Comparison of ENCODE assay signal across 22 cellular contexts in genomic region chr19:50352242-50352641, GRCh38. TPM values are rescaled to one million over a fixed set of nuclear protein-coding genes. Genes with fewer than 3 reads are reported as not detected.
A peak's percentile ranks its signal among the peaks of the same experiment; 100 is the strongest.
DNase-seq lines count a peak whose midpoint lies in the region; ATAC-seq and TF ChIP-seq lines count a peak whose summit lies in the region.
"Had no signal": no experiment of that assay in that cellular context is flagged by ENCODE, and none has a peak within 500 bp of the region (broad histone marks: within the 10 kb centered on the region; RNA-seq: fewer than 3 reads in every experiment).

No MANE protein-coding gene starts in this region.

- no peak overlapping the region for H3K4ac ChIP-seq in IMR-90 (ENCODE audit: low read depth, low read length)

- H2BK15ac ChIP-seq in IMR-90 (ENCODE audit: low read depth, low read length), result no peak overlapping the region

- no peak overlapping the region for H3K4me2 ChIP-seq in IMR-90 (ENCODE audit: low read depth, low read length)
- H3K4me2 ChIP-seq: A549; BLaER1 treated with 17β-estradiol and CSF1 and Interleukin-3, amounts not matched to agents 10 nM and 100 nM; GM23338 had no signal

- dilution Hi-C loops in IMR-90 (cut with HindIII; ENCODE audit: low sequenced_read_pairs, unreplicated experiment), result no loop called here

- H3K9ac ChIP-seq in IMR-90 (ENCODE audit: low read depth, low read length), result no peak overlapping the region
- H3K9ac ChIP-seq: BLaER1 treated with 17β-estradiol and CSF1 and Interleukin-3, amounts not matched to agents 10 nM and 100 nM had no signal

- DNase-seq in IMR-90, result no peak
- DNase-seq in left lobe of liver (ENCODE audit: low spot score), result no peak
- DNase-seq in posterior vena cava (ENCODE audit: low spot score), result peak; percentile 49
- DNase-seq in upper lobe of right lung, result peak; percentile 7
- DNase-seq in DMS114 treated with DMSO at 0.1 percent for 48 hours (lab: John Stamatoyannopoulos, UW; ENCODE audit: unreplicated experiment), result no peak
- no peak for DNase-seq in GDM1 (lab: John Stamatoyannopoulos, UW)
- DNase-seq: 8988T; ACHN; AML-193; BE2C; Calu3; CD4-positive, alpha-beta memory T cell; COR-L47; DMS153; EL; GF-D8; H9 had no signal

- CTCF ChIA-PET in IMR-90 (lab: Yijun Ruan, JAX), result no interaction called here

- H3K79me1 ChIP-seq in IMR-90 (ENCODE audit: low read depth in 1 of 2, low read length in 2 of 2), result no peaks in the 10 kb centered on the region

- no peak overlapping the region for H2BK5ac ChIP-seq in IMR-90 (ENCODE audit: low read depth, low read length, poor library complexity, severe bottlenecking)

- no peaks in the 10 kb centered on the region for H3K4me1 ChIP-seq in IMR-90 (ENCODE audit: control insufficient read depth, insufficient read depth, low read length)
- H3K4me1 ChIP-seq in upper lobe of right lung, result peaks cover 6% of the 10 kb centered on the region
- H3K4me1 ChIP-seq: A549, BE2C had no signal

- no peak for TF ChIP-seq CTCF in IMR-90 (conservative IDR thresholded peaks at IDR 0.05; ENCODE audit: low read depth, low read length)
- TF ChIP-seq CTCF in upper lobe of right lung (IDR thresholded peaks at IDR 0.05), result no peak

- no peak for TF ChIP-seq POLR2A in IMR-90 (IDR thresholded peaks at IDR 0.05; ENCODE audit: low read depth, low read length)

- TF ChIP-seq RAD21 in IMR-90 (IDR thresholded peaks at IDR 0.05; ENCODE audit: low read length), result no peak

- intact Hi-C loops in IMR-90 (cut with micrococcal nuclease) (loop anchor here (10.0 kb wide), 1 partner anchor 663 kb away; the partner anchor contains the start of gene KLK10), posterior vena cava (cut with DNase I) (loop anchor here in 1 of 2 donors (10.0 kb wide), 1 partner anchor 433 kb away; no protein-coding TSS in a partner anchor), upper lobe of right lung (cut with DNase I) (no loop called here)

- H4K91ac ChIP-seq in IMR-90 (ENCODE audit: insufficient read depth, low read depth, low read length), result no peak overlapping the region

- H2BK120ac ChIP-seq in IMR-90 (ENCODE audit: low read depth, low read length), result no peak overlapping the region

- no peak overlapping the region for H3K56ac ChIP-seq in IMR-90 (ENCODE audit: extremely low read depth, insufficient read depth, low read length)

- no peak for ATAC-seq in IMR-90 (ENCODE audit: low read depth)
- peak; percentile 82 for ATAC-seq in left lobe of liver
- no peak for ATAC-seq in upper lobe of right lung
- no peak for ATAC-seq in HG03432 (IDR thresholded peaks at IDR 0.05; ENCODE audit: unreplicated experiment)
- ATAC-seq: GM23338, HCT116 had no signal

- H3K4me3 ChIP-seq in IMR-90 (ENCODE audit: insufficient read depth, low read depth, low read length), result no peak overlapping the region
- H3K4me3 ChIP-seq in upper lobe of right lung, result no peak overlapping the region
- H3K4me3 ChIP-seq: A549; BLaER1 treated with 17β-estradiol and CSF1 and Interleukin-3, amounts not matched to agents 10 nM and 100 nM; GM23338 had no signal

- H3K27ac ChIP-seq in IMR-90 (ENCODE audit: insufficient read depth, low read length) (no peak overlapping the region), upper lobe of right lung (no peak overlapping the region)
- H3K27ac ChIP-seq: A549; BLaER1 treated with 17β-estradiol and CSF1 and Interleukin-3, amounts not matched to agents 10 nM and 100 nM had no signal

- no peak overlapping the region for H3K18ac ChIP-seq in IMR-90 (ENCODE audit: low read depth, low read length)

- H3K36me3 ChIP-seq in IMR-90 (ENCODE audit: control insufficient read depth, insufficient read depth, low read length) (no peaks in the 10 kb centered on the region), upper lobe of right lung (no peaks in the 10 kb centered on the region)
- H3K36me3 ChIP-seq: BE2C; BLaER1 treated with 17β-estradiol and CSF1 and Interleukin-3, amounts not matched to agents 10 nM and 100 nM had no signal

- no peak overlapping the region for H3K14ac ChIP-seq in IMR-90 (replicated peaks; ENCODE audit: low read depth, low read length)

- no peak overlapping the region for H4K5ac ChIP-seq in IMR-90 (ENCODE audit: low read depth, low read length)

- POLR2A ChIA-PET in IMR-90 (lab: Charles Lee; ENCODE audit: unreplicated experiment), result no interaction called here

- no peak overlapping the region for H2AK9ac ChIP-seq in IMR-90 (replicated peaks; ENCODE audit: low read depth, low read length, poor library complexity)

- no peak overlapping the region for H2AK5ac ChIP-seq in IMR-90 (ENCODE audit: low read depth, low read length)

- H4K20me1 ChIP-seq in IMR-90 (ENCODE audit: insufficient read depth, low read length), result no peaks in the 10 kb centered on the region
- H4K20me1 ChIP-seq: BLaER1 treated with 17β-estradiol and CSF1 and Interleukin-3, amounts not matched to agents 10 nM and 100 nM had no signal

- BruUV-seq in IMR-90 (replicated peaks; lab: Mats Ljungman, UMichigan), result no TSS peak

- no peak overlapping the region for H4K8ac ChIP-seq in IMR-90 (ENCODE audit: low read depth in 2 of 2, low read length in 2 of 2)

- peak overlapping the region; percentile 32 for H2AFZ ChIP-seq in IMR-90 (replicated peaks; ENCODE audit: low read length, poor library complexity)
- H2AFZ ChIP-seq: GM23338 had no signal

- in situ Hi-C loops in IMR-90 (cut with MboI; ENCODE audit: low sequenced_read_pairs), result loop anchor here (10.0 kb wide), 1 partner anchor 433 kb away; no protein-coding TSS in a partner anchor

- H3K9me1 ChIP-seq in IMR-90 (ENCODE audit: insufficient read depth, low read length), result no peaks in the 10 kb centered on the region

- 56% methylated on average over 2 of the region's 4 CpGs; no CpG with 5 or more reads in 1 of the 2 experiments for WGBS in IMR-90 (ENCODE audit: extremely low coverage in 2 of 2, insufficient read length in 1 of 2), 2 experiments

- no peaks in the 10 kb centered on the region for H3K9me3 ChIP-seq in IMR-90 (ENCODE audit: control insufficient read depth, insufficient read depth, low read length)
- no peaks in the 10 kb centered on the region for H3K9me3 ChIP-seq in upper lobe of right lung
- H3K9me3 ChIP-seq: A549; BE2C; BLaER1 treated with 17β-estradiol and CSF1 and Interleukin-3, amounts not matched to agents 10 nM and 100 nM had no signal

- H3K27me3 ChIP-seq in IMR-90 (ENCODE audit: control insufficient read depth, insufficient read depth, low read length) (no peaks in the 10 kb centered on the region; the same call in 1 of the 2 replicates), upper lobe of right lung (no peaks in the 10 kb centered on the region)
- H3K27me3 ChIP-seq: BE2C; BLaER1 treated with 17β-estradiol and CSF1 and Interleukin-3, amounts not matched to agents 10 nM and 100 nM had no signal

- no peak overlapping the region for H2BK20ac ChIP-seq in IMR-90 (ENCODE audit: low read depth, low read length)

- no peak overlapping the region for H3K23ac ChIP-seq in IMR-90 (ENCODE audit: low read depth, low read length)

TF ChIP-seq in IMR-90, 13 proteins besides CTCF, POLR2A, EP300 and RAD21 (continues in another document):
- TF ChIP-seq RCOR1 (IDR thresholded peaks at IDR 0.05; ENCODE audit: insufficient replicate concordance, low read length) (no peak), SMC3 (IDR thresholded peaks at IDR 0.05; ENCODE audit: low read depth, low read length) (no peak), MAFK (IDR thresholded peaks at IDR 0.05; ENCODE audit: low read depth, low read length) (no peak), CHD1 (IDR thresholded peaks at IDR 0.05; ENCODE audit: low read depth, low read length) (no peak), MAZ (IDR thresholded peaks at IDR 0.05; ENCODE audit: borderline replicate concordance, low read depth, low read length) (no peak), FOS (IDR thresholded peaks at IDR 0.05; ENCODE audit: low read depth, low read length) (no peak), CEBPB (IDR thresholded peaks at IDR 0.05; ENCODE audit: low read depth, low read length) (no peak), ELK1 (IDR thresholded peaks at IDR 0.05; ENCODE audit: borderline replicate concordance, low read depth, low read length) (no peak)

RNA-seq across cellular contexts. Expression of gene NAPSA, which starts 13.2 kb away (rescaled TPM):
- total RNA-seq in IMR-90 (2012; rRNA removed) (not detected in 2 replicates), left lobe of liver (3.3 TPM), posterior vena cava (under 1 TPM; 0.33 to 0.37 TPM), upper lobe of right lung (1,895 TPM)
- 0.24 and 0.39 TPM in 2 replicates for polyA plus RNA-seq in IMR-90 (2012; rRNA removed)
- 0.15 and 0.39 TPM in 2 replicates for polyA plus RNA-seq in IMR-90 (2012; cell fraction: cytosol; rRNA removed)
- 2.5 and 2.7 TPM in 2 replicates for polyA plus RNA-seq in IMR-90 (2012; cell fraction: nucleus; rRNA removed; ENCODE audit: low replicate concordance)

RNA-seq across cellular contexts. Expression of gene KCNC3, which starts 23.1 kb away (rescaled TPM):
- total RNA-seq in IMR-90 (2012; rRNA removed) (not detected in 2 replicates), left lobe of liver (4.0 TPM), posterior vena cava (under 1 TPM; 0.83 to 0.90 TPM), upper lobe of right lung (12.8 TPM)
- polyA plus RNA-seq in IMR-90 (2012; rRNA removed), result 0.07 and 0.13 TPM in 2 replicates
- polyA plus RNA-seq in IMR-90 (2012; cell fraction: cytosol; rRNA removed), result 0.06 and 0.10 TPM in 2 replicates
- 0.41 and 0.46 TPM in 2 replicates for polyA plus RNA-seq in IMR-90 (2012; cell fraction: nucleus; rRNA removed; ENCODE audit: low replicate concordance)
- polyA plus RNA-seq: CD4-positive, alpha-beta memory T cell had no signal

RNA-seq across cellular contexts. Expression of gene NR1H2, which starts 24.0 kb away (rescaled TPM):
- total RNA-seq in IMR-90 (2012; rRNA removed) (34.7 and 37.8 TPM in 2 replicates), left lobe of liver (32.2 TPM), posterior vena cava (10 to 100 TPM; 65.0 to 82.3 TPM), upper lobe of right lung (101 TPM)
- 48.4 and 51.5 TPM in 2 replicates for polyA plus RNA-seq in IMR-90 (2012; rRNA removed)
- 26.9 and 67.7 TPM in 2 replicates for polyA plus RNA-seq in IMR-90 (2012; cell fraction: cytosol; rRNA removed)
- polyA plus RNA-seq in IMR-90 (2012; cell fraction: nucleus; rRNA removed; ENCODE audit: low replicate concordance), result 79.8 and 151 TPM in 2 replicates

RNA-seq across cellular contexts. Expression of gene POLD1, which starts 31.9 kb away (rescaled TPM):
- total RNA-seq in IMR-90 (2012; rRNA removed) (13.1 and 13.8 TPM in 2 replicates), left lobe of liver (8.2 TPM), posterior vena cava (10 to 100 TPM; 10.4 to 12.3 TPM), upper lobe of right lung (34.4 TPM)
- polyA plus RNA-seq in IMR-90 (2012; rRNA removed), result 28.9 and 40.2 TPM in 2 replicates
- 15.6 and 24.5 TPM in 2 replicates for polyA plus RNA-seq in IMR-90 (2012; cell fraction: cytosol; rRNA removed)
- 76.5 and 228 TPM in 2 replicates for polyA plus RNA-seq in IMR-90 (2012; cell fraction: nucleus; rRNA removed; ENCODE audit: low replicate concordance)

Comparison
In these comparisons a context has a peak if more than half of its experiments do, and no peak if none do; other contexts are left out.
1. DNase-seq: peak in posterior vena cava (single experiment) and upper lobe of right lung (single experiment); none in IMR-90 (single experiment), left lobe of liver (single experiment), DMS114 treated with DMSO at 0.1 percent for 48 hours (single experiment) and GDM1 (single experiment).
2. RNA of gene NAPSA, which starts 13.2 kb away (total RNA-seq): 1,895 TPM in upper lobe of right lung (single experiment); 3.3 TPM in left lobe of liver (single experiment), 0.33 to 0.37 TPM in posterior vena cava and not detected in IMR-90; every median in the first group is over 100 times any median in the second.